Comparison of ENCODE assay signal across 13 cellular contexts in genomic region chr3:42545284-42545900, GRCh38. TPM values are rescaled to one million over a fixed set of nuclear protein-coding genes. Genes with fewer than 3 reads are reported as not detected.
DNase-seq lines count a peak whose midpoint lies in the region; ATAC-seq and TF ChIP-seq lines count a peak whose summit lies in the region.
"Had no signal": no experiment of that assay in that cellular context is flagged by ENCODE, and none has a peak within 500 bp of the region (broad histone marks: within the 10 kb centered on the region; RNA-seq: fewer than 3 reads in every experiment).

No MANE protein-coding gene starts in this region.

- H3K27ac ChIP-seq in coronary artery = peak overlapping the region; percentile 86 to 90
- no peak overlapping the region for H3K27ac ChIP-seq in hepatocyte
- H3K27ac ChIP-seq in suprapubic skin = peak overlapping the region; percentile 65

- TF ChIP-seq CTCF in coronary artery (IDR thresholded peaks at IDR 0.05) (peak; percentile 5), hepatocyte (IDR thresholded peaks at IDR 0.05; ENCODE audit: poor library complexity) (no peak), suprapubic skin (IDR thresholded peaks at IDR 0.05) (no peak)

- H3K36me3 ChIP-seq in hepatocyte (replicated peaks; ENCODE audit: insufficient read depth, low read depth) = no peaks in the 10 kb centered on the region
- peaks cover 14% of the 10 kb centered on the region for H3K36me3 ChIP-seq in suprapubic skin
- H3K36me3 ChIP-seq: pancreas had no signal

- H3K4me1 ChIP-seq in hepatocyte (ENCODE audit: insufficient read depth) (peaks cover 19% of the 10 kb centered on the region), suprapubic skin (peaks cover 26% of the 10 kb centered on the region)

- H3K9me3 ChIP-seq in hepatocyte (ENCODE audit: low read depth) (no peaks in the 10 kb centered on the region), suprapubic skin (no peaks in the 10 kb centered on the region)
- H3K9me3 ChIP-seq: pancreas had no signal

- H3K9me2 ChIP-seq in hepatocyte (replicated peaks; ENCODE audit: insufficient read depth) = no peaks in the 10 kb centered on the region

- H4K20me1 ChIP-seq in hepatocyte (ENCODE audit: insufficient read depth, poor library complexity, severe bottlenecking) = no peaks in the 10 kb centered on the region

- H3K4me2 ChIP-seq in hepatocyte = peak overlapping the region; percentile 59

- TF ChIP-seq POLR2A in suprapubic skin (IDR thresholded peaks at IDR 0.05) = no peak

- H3K4me3 ChIP-seq in coronary artery (no peak overlapping the region), hepatocyte (no peak overlapping the region), suprapubic skin (no peak overlapping the region)
- H3K4me3 ChIP-seq: pancreas had no signal

- 82% methylated on average over 5 of the region's 5 CpGs for WGBS in hepatocyte (ENCODE audit: low lambda C conversion rate, missing lambda C conversion rate)
- WGBS in suprapubic skin = 71% methylated on average over 4 of the region's 5 CpGs

- H3K27me3 ChIP-seq in hepatocyte = no peaks in the 10 kb centered on the region
- H3K27me3 ChIP-seq in suprapubic skin = no peaks in the 10 kb centered on the region
- H3K27me3 ChIP-seq: pancreas had no signal

- TF ChIP-seq EP300 in suprapubic skin (IDR thresholded peaks at IDR 0.05) = no peak

- no peak for ATAC-seq in HG02884 (IDR thresholded peaks at IDR 0.05; ENCODE audit: unreplicated experiment)
- ATAC-seq: activated T-cell treated with anti-CD3 and anti-CD28 coated beads, Interleukin-2, amount 50 U/mL, for 72 hours had no signal

- H2AFZ ChIP-seq in hepatocyte = no peak overlapping the region

- no peaks in the 10 kb centered on the region for H3K79me2 ChIP-seq in hepatocyte

- peak; percentile 47 for DNase-seq in NCI-H69 (lab: John Stamatoyannopoulos, UW)
- no peak for DNase-seq in coronary artery (ENCODE audit: low spot score)
- DNase-seq in hepatocyte (ENCODE audit: low spot score) = no peak
- no peak for DNase-seq in suprapubic skin (ENCODE audit: low spot score in 2 of 2)
- no peak for DNase-seq in NCI-H2107 (lab: John Stamatoyannopoulos, UW)
- DNase-seq in activated effector memory CD4-positive, alpha-beta T cell treated with anti-CD3 and anti-CD28 coated beads, Interleukin-2, amount 50 U/mL, for 16 hours = no peak
- no peak for DNase-seq in GM19240 (ENCODE audit: insufficient read length, low spot score)
- DNase-seq: activated T-cell treated with anti-CD3 and anti-CD28 coated beads, Interleukin-2, amount 50 U/mL, for 72 hours; NCI-H2227 treated with DMSO at 0.1 percent for 48 hours; stimulated activated naive CD4-positive, alpha-beta T cell had no signal

RNA-seq across cellular contexts. Expression of gene SEC22C, which starts 36.4 kb away (rescaled TPM):
- total RNA-seq in hepatocyte (44.1 and 53.9 TPM in 2 replicates), suprapubic skin (10 to 100 TPM; 22.4 to 44.4 (median 28.5) TPM)
- 23.5 and 31.4 TPM in 2 replicates for polyA plus RNA-seq in hepatocyte

RNA-seq across cellular contexts. Expression of gene VIPR1, which starts 42.9 kb away (rescaled TPM):
- total RNA-seq in hepatocyte = 12.2 and 19.2 TPM in 2 replicates
- polyA plus RNA-seq in hepatocyte = 17.3 and 17.5 TPM in 2 replicates
- total RNA-seq in suprapubic skin = 100 to 1,000 TPM in 1 of 4 donors, 10 to 100 TPM in 3; 39.8 to 148 (median 74.3) TPM
- total RNA-seq: LHCN-M2 had no signal

RNA-seq across cellular contexts. Expression of gene SS18L2, which starts 45.3 kb away (rescaled TPM):
- 23.5 and 26.8 TPM in 2 replicates for total RNA-seq in hepatocyte
- 53.7 and 61.7 TPM in 2 replicates for polyA plus RNA-seq in hepatocyte
- total RNA-seq in suprapubic skin = 10 to 100 TPM; 15.8 to 30.9 (median 23.9) TPM

RNA-seq across cellular contexts. Expression of gene NKTR, which starts 55.1 kb away (rescaled TPM):
- total RNA-seq in hepatocyte (74.3 and 78.9 TPM in 2 replicates), suprapubic skin (100 to 1,000 TPM in 1 of 4 donors, 10 to 100 TPM in 3; 47.7 to 328 (median 66.8) TPM)
- polyA plus RNA-seq in hepatocyte = 36.8 and 66.2 TPM in 2 replicates
